8 cellular contexts compared by ENCODE assay signal in genomic region chr3:58414538-58415197, GRCh38.
DNase-seq lines count a peak whose midpoint lies in the region; ATAC-seq and TF ChIP-seq lines count a peak whose summit lies in the region.

No MANE protein-coding gene starts in this region.

- DNase-seq in DMS 273 treated with DMSO at 0.1 percent for 48 hours (lab: John Stamatoyannopoulos, UW) (peak; percentile 7), globus pallidus (ENCODE audit: low spot score) (peak; percentile 81), pons (ENCODE audit: low spot score) (peak; percentile 83)
- peak; percentile 25 for DNase-seq in activated gamma-delta T cell treated with anti-CD3 and anti-CD28 coated beads, Interleukin-2, amount 50 U/mL, for 16 hours (ENCODE audit: low read depth)

- peak; percentile 69 for TF ChIP-seq CTCF in OCI-LY1 (IDR thresholded peaks at IDR 0.05; ENCODE audit: low read length)

- H3K36me3 ChIP-seq in OCI-LY1 (ENCODE audit: insufficient read depth, low read length): peaks cover 100% of the 10 kb centered on the region

- ATAC-seq in HG02981 (IDR thresholded peaks at IDR 0.05; ENCODE audit: unreplicated experiment) (peak; percentile 53), HG02588 (IDR thresholded peaks at IDR 0.05; ENCODE audit: unreplicated experiment) (no peak), GM18517 (IDR thresholded peaks at IDR 0.05; ENCODE audit: unreplicated experiment) (no peak)

- no peaks in the 10 kb centered on the region for H3K79me2 ChIP-seq in OCI-LY1 (ENCODE audit: insufficient read depth, low read length)

- H3K27ac ChIP-seq in OCI-LY1 (ENCODE audit: low read depth, low read length, poor library complexity, severe bottlenecking): no peak overlapping the region

- no peak overlapping the region for H3K9ac ChIP-seq in OCI-LY1 (ENCODE audit: low read length)

- H3K4me3 ChIP-seq in OCI-LY1 (ENCODE audit: low read depth, low read length, poor library complexity, severe bottlenecking): no peak overlapping the region

- H3K4me1 ChIP-seq in OCI-LY1 (ENCODE audit: insufficient read depth, low read length, severe bottlenecking): no peaks in the 10 kb centered on the region

- no peaks in the 10 kb centered on the region for H3K27me3 ChIP-seq in OCI-LY1 (ENCODE audit: insufficient read depth, low read length)

- H3K4me2 ChIP-seq in OCI-LY1 (ENCODE audit: low read length): no peak overlapping the region

- H3F3A ChIP-seq in OCI-LY1 (ENCODE audit: insufficient read depth, low read length): no peaks in the 10 kb centered on the region; the same call in 1 of the 2 replicates

- no peak overlapping the region for H2AFZ ChIP-seq in OCI-LY1 (ENCODE audit: low read length)

- no peaks in the 10 kb centered on the region for H3K9me3 ChIP-seq in OCI-LY1 (ENCODE audit: low read length)

- no peaks in the 10 kb centered on the region for H3K9me2 ChIP-seq in OCI-LY1 (ENCODE audit: low read depth, low read length)

- no peaks in the 10 kb centered on the region for H4K20me1 ChIP-seq in OCI-LY1 (ENCODE audit: insufficient read depth, low read length)

Comparison
In these comparisons a context has a peak if more than half of its experiments do, and no peak if none do; other contexts are left out.
1. DNase-seq: peak in every context shown above with its lines; median percentile 83 in pons; 81 in globus pallidus; 25 in activated gamma-delta T cell treated with anti-CD3 and anti-CD28 coated beads, Interleukin-2, amount 50 U/mL, for 16 hours; 7 in DMS 273 treated with DMSO at 0.1 percent for 48 hours.